In genomic region chr4:7063362-7063761, GRCh38 we compare ENCODE assay signal across 1 cellular context.
TF ChIP-seq lines count a peak whose summit lies in the region.

No MANE protein-coding gene starts in this region.

TF ChIP-seq in GM12878, 131 proteins besides CTCF, POLR2A, EP300 and RAD21 (continued from another document):
- TF ChIP-seq, protein P1, sequence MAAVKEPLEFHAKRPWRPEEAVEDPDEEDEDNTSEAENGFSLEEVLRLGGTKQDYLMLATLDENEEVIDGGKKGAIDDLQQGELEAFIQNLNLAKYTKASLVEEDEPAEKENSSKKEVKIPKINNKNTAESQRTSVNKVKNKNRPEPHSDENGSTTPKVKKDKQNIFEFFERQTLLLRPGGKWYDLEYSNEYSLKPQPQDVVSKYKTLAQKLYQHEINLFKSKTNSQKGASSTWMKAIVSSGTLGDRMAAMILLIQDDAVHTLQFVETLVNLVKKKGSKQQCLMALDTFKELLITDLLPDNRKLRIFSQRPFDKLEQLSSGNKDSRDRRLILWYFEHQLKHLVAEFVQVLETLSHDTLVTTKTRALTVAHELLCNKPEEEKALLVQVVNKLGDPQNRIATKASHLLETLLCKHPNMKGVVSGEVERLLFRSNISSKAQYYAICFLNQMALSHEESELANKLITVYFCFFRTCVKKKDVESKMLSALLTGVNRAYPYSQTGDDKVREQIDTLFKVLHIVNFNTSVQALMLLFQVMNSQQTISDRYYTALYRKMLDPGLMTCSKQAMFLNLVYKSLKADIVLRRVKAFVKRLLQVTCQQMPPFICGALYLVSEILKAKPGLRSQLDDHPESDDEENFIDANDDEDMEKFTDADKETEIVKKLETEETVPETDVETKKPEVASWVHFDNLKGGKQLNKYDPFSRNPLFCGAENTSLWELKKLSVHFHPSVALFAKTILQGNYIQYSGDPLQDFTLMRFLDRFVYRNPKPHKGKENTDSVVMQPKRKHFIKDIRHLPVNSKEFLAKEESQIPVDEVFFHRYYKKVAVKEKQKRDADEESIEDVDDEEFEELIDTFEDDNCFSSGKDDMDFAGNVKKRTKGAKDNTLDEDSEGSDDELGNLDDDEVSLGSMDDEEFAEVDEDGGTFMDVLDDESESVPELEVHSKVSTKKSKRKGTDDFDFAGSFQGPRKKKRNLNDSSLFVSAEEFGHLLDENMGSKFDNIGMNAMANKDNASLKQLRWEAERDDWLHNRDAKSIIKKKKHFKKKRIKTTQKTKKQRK (IDR thresholded peaks at IDR 0.05; ENCODE audit: low read depth, low read length): no peak
- no peak for TF ChIP-seq NBN (IDR thresholded peaks at IDR 0.05)
- no peak for TF ChIP-seq ATF7 (IDR thresholded peaks at IDR 0.05; ENCODE audit: low read depth)
- no peak for TF ChIP-seq MYB (IDR thresholded peaks at IDR 0.05; ENCODE audit: borderline replicate concordance, low read depth, low read length)
- no peak for TF ChIP-seq BACH1 (IDR thresholded peaks at IDR 0.05; ENCODE audit: borderline replicate concordance)
- TF ChIP-seq EGR1 (IDR thresholded peaks at IDR 0.05; ENCODE audit: borderline replicate concordance in 1 of 2, low read depth in 2 of 2, low read length in 2 of 2): no peak
- TF ChIP-seq, protein P2, sequence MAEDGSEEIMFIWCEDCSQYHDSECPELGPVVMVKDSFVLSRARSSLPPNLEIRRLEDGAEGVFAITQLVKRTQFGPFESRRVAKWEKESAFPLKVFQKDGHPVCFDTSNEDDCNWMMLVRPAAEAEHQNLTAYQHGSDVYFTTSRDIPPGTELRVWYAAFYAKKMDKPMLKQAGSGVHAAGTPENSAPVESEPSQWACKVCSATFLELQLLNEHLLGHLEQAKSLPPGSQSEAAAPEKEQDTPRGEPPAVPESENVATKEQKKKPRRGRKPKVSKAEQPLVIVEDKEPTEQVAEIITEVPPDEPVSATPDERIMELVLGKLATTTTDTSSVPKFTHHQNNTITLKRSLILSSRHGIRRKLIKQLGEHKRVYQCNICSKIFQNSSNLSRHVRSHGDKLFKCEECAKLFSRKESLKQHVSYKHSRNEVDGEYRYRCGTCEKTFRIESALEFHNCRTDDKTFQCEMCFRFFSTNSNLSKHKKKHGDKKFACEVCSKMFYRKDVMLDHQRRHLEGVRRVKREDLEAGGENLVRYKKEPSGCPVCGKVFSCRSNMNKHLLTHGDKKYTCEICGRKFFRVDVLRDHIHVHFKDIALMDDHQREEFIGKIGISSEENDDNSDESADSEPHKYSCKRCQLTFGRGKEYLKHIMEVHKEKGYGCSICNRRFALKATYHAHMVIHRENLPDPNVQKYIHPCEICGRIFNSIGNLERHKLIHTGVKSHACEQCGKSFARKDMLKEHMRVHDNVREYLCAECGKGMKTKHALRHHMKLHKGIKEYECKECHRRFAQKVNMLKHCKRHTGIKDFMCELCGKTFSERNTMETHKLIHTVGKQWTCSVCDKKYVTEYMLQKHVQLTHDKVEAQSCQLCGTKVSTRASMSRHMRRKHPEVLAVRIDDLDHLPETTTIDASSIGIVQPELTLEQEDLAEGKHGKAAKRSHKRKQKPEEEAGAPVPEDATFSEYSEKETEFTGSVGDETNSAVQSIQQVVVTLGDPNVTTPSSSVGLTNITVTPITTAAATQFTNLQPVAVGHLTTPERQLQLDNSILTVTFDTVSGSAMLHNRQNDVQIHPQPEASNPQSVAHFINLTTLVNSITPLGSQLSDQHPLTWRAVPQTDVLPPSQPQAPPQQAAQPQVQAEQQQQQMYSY (CRISPR knock-in tag; IDR thresholded peaks at IDR 0.05): no peak
- no peak for TF ChIP-seq HDGF (IDR thresholded peaks at IDR 0.05)
- TF ChIP-seq, protein P3, sequence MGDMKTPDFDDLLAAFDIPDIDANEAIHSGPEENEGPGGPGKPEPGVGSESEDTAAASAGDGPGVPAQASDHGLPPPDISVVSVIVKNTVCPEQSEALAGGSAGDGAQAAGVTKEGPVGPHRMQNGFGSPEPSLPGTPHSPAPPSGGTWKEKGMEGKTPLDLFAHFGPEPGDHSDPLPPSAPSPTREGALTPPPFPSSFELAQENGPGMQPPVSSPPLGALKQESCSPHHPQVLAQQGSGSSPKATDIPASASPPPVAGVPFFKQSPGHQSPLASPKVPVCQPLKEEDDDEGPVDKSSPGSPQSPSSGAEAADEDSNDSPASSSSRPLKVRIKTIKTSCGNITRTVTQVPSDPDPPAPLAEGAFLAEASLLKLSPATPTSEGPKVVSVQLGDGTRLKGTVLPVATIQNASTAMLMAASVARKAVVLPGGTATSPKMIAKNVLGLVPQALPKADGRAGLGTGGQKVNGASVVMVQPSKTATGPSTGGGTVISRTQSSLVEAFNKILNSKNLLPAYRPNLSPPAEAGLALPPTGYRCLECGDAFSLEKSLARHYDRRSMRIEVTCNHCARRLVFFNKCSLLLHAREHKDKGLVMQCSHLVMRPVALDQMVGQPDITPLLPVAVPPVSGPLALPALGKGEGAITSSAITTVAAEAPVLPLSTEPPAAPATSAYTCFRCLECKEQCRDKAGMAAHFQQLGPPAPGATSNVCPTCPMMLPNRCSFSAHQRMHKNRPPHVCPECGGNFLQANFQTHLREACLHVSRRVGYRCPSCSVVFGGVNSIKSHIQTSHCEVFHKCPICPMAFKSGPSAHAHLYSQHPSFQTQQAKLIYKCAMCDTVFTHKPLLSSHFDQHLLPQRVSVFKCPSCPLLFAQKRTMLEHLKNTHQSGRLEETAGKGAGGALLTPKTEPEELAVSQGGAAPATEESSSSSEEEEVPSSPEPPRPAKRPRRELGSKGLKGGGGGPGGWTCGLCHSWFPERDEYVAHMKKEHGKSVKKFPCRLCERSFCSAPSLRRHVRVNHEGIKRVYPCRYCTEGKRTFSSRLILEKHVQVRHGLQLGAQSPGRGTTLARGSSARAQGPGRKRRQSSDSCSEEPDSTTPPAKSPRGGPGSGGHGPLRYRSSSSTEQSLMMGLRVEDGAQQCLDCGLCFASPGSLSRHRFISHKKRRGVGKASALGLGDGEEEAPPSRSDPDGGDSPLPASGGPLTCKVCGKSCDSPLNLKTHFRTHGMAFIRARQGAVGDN (IDR thresholded peaks at IDR 0.05): no peak
- TF ChIP-seq ZNF207 (IDR thresholded peaks at IDR 0.05; ENCODE audit: borderline replicate concordance): no peak
- TF ChIP-seq, protein P4, sequence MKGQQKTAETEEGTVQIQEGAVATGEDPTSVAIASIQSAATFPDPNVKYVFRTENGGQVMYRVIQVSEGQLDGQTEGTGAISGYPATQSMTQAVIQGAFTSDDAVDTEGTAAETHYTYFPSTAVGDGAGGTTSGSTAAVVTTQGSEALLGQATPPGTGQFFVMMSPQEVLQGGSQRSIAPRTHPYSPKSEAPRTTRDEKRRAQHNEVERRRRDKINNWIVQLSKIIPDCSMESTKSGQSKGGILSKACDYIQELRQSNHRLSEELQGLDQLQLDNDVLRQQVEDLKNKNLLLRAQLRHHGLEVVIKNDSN (IDR thresholded peaks at IDR 0.05; ENCODE audit: borderline replicate concordance, extremely low read length, insufficient read depth, low read depth, low read length): no peak
- TF ChIP-seq ZSCAN29 (IDR thresholded peaks at IDR 0.05): no peak
TF ChIP-seq in GM12878: peak in this region for 0.
